Comparison of ENCODE assay signal across 1 cellular context in genomic region chr6:113442040-113442439, GRCh38.
TF ChIP-seq lines count a peak whose summit lies in the region.

No MANE protein-coding gene starts in this region.

TF ChIP-seq in SK-N-SH, 30 proteins besides CTCF, POLR2A, EP300 and RAD21 (continued from another document):
- no peak for TF ChIP-seq USF1 (IDR thresholded peaks at IDR 0.05; ENCODE audit: borderline replicate concordance, low read depth)
- TF ChIP-seq GATA2 (CRISPR knock-in tag; IDR thresholded peaks at IDR 0.05) = no peak
